Comparison of ENCODE assay signal across 10 cellular contexts in the genomic region with DNA sequence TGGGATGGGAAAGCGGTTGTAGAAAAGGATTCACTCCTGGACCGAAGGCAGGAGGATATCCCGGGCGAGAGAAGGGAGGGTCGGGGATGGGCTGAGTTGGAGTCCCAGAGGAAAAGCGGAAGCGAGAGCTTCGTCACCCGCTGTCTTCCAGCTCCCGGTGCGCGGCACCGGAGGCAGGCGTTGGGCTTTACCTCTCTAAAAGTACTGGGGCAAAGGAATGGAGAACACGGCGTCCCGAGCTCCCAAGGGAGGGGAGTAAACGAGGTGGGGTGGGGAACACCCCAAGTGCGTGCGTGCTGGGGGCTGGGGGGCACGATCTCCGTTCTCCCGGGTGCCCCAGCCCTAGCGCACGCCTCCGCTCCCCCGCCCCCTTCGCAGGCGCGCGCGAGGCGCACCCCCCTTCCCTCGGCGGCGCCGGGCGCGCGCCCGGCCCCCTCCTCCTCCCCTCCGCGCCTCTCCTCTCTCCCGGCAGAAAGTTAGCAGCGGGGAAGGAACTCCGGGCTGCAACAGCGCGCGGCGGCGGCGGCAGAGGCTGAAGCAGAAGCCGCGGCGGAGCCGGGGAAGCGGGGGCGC. TPM values are rescaled to one million over a fixed set of nuclear protein-coding genes. Genes with fewer than 3 reads are reported as not detected.
A peak's percentile ranks its signal among the peaks of the same experiment; 100 is the strongest.
DNase-seq lines count a peak whose midpoint lies in the region; ATAC-seq and TF ChIP-seq lines count a peak whose summit lies in the region.
"Had no signal": no experiment of that assay in that cellular context is flagged by ENCODE, and none has a peak within 500 bp of the region (broad histone marks: within the 10 kb centered on the region; RNA-seq: fewer than 3 reads in every experiment).

A gene (plus strand): TSS at position 441 of the 573 bp plus-strand sequence.

- peaks cover 61% of the 10 kb centered on the region for H3K27me3 ChIP-seq in iPS-20b (ENCODE audit: insufficient read depth, low read length)
- H3K27me3 ChIP-seq in colonic mucosa, result peaks cover 40% of the 10 kb centered on the region

- peaks cover 45% of the 10 kb centered on the region for H3K27me3 Mint-ChIP-seq in activated CD4-positive, alpha-beta memory T cell treated with anti-CD3 and anti-CD28 coated beads for 36 hours
- H3K27me3 Mint-ChIP-seq in activated CD4-positive, alpha-beta memory T cell treated with anti-CD3 and anti-CD28 coated beads, Interleukin-2, amount 10 ng/mL, durations not matched to agents 7 days and 5 days, result peaks cover 60% of the 10 kb centered on the region
- peaks cover 66% of the 10 kb centered on the region for H3K27me3 Mint-ChIP-seq in stimulated activated memory B cell treated with anti-CD40 and anti-IgM and Interleukin-4, amounts not matched to agents 10 μg/mL and 1 μg/mL and 100 μg/mL, for 72 hours

- TF ChIP-seq CTCF in colonic mucosa (IDR thresholded peaks at IDR 0.05), result no peak

- no peak for ATAC-seq in stimulated activated memory B cell treated with anti-CD40 and anti-IgM and Interleukin-4, amounts not matched to agents 10 μg/mL and 1 μg/mL and 100 μg/mL, for 72 hours
- ATAC-seq in HG02571 (IDR thresholded peaks at IDR 0.05; ENCODE audit: unreplicated experiment) (no peak), HG02938 (IDR thresholded peaks at IDR 0.05; ENCODE audit: unreplicated experiment) (no peak)

- peaks cover 13% of the 10 kb centered on the region for H3K4me1 Mint-ChIP-seq in activated CD4-positive, alpha-beta memory T cell treated with anti-CD3 and anti-CD28 coated beads for 36 hours (ENCODE audit: low read depth)
- H3K4me1 Mint-ChIP-seq in activated CD4-positive, alpha-beta memory T cell treated with anti-CD3 and anti-CD28 coated beads, Interleukin-2, amount 10 ng/mL, durations not matched to agents 7 days and 5 days, result peaks cover 1% of the 10 kb centered on the region
- peaks cover 7% of the 10 kb centered on the region for H3K4me1 Mint-ChIP-seq in stimulated activated memory B cell treated with anti-CD40 and anti-IgM and Interleukin-4, amounts not matched to agents 10 μg/mL and 1 μg/mL and 100 μg/mL, for 72 hours

- peak within 1 kb of the TSS; percentile 2 for H3K4me3 Mint-ChIP-seq in activated CD4-positive, alpha-beta memory T cell treated with anti-CD3 and anti-CD28 coated beads for 36 hours
- no peak within 1 kb of the TSS for H3K4me3 Mint-ChIP-seq in activated CD4-positive, alpha-beta memory T cell treated with anti-CD3 and anti-CD28 coated beads, Interleukin-2, amount 10 ng/mL, durations not matched to agents 7 days and 5 days
- peak within 1 kb of the TSS; percentile 42 for H3K4me3 Mint-ChIP-seq in stimulated activated memory B cell treated with anti-CD40 and anti-IgM and Interleukin-4, amounts not matched to agents 10 μg/mL and 1 μg/mL and 100 μg/mL, for 72 hours

- no peak for DNase-seq in activated CD4-positive, alpha-beta memory T cell treated with anti-CD3 and anti-CD28 coated beads for 36 hours
- no peak for DNase-seq in activated CD4-positive, alpha-beta memory T cell treated with anti-CD3 and anti-CD28 coated beads, Interleukin-2, amount 10 ng/mL, durations not matched to agents 7 days and 5 days
- DNase-seq in NCI-H69 (lab: John Stamatoyannopoulos, UW) (peak; percentile 51), colonic mucosa (no peak)
- DNase-seq: stimulated activated CD4-positive, alpha-beta T cell treated with anti-CD3 and anti-CD28 coated beads, Interleukin-1b, Interleukin-23, amount 100 ng/mL, for 48 hours had no signal

- H3K4me3 ChIP-seq in iPS-20b (ENCODE audit: low read length) (peak within 1 kb of the TSS; percentile 88), colonic mucosa (no peak within 1 kb of the TSS)

- H3K9ac ChIP-seq in iPS-20b (ENCODE audit: low read depth, low read length), result peak within 1 kb of the TSS; percentile 69; the same call in 1 of the 2 replicates
- H3K9ac ChIP-seq in colonic mucosa (ENCODE audit: low read depth in 2 of 2, low read length in 2 of 2), result no peak within 1 kb of the TSS

- POLR2A ChIA-PET in activated CD4-positive, alpha-beta memory T cell treated with anti-CD3 and anti-CD28 coated beads for 36 hours (lab: Charles Lee), result no interaction called here
- POLR2A ChIA-PET in activated CD4-positive, alpha-beta memory T cell treated with anti-CD3 and anti-CD28 coated beads, Interleukin-2, amount 10 ng/mL, durations not matched to agents 7 days and 5 days (lab: Charles Lee), result no interaction called here

- H3K9me3 Mint-ChIP-seq in activated CD4-positive, alpha-beta memory T cell treated with anti-CD3 and anti-CD28 coated beads for 36 hours, result no peaks in the 10 kb centered on the region
- H3K9me3 Mint-ChIP-seq in activated CD4-positive, alpha-beta memory T cell treated with anti-CD3 and anti-CD28 coated beads, Interleukin-2, amount 10 ng/mL, durations not matched to agents 7 days and 5 days, result no peaks in the 10 kb centered on the region
- no peaks in the 10 kb centered on the region for H3K9me3 Mint-ChIP-seq in stimulated activated memory B cell treated with anti-CD40 and anti-IgM and Interleukin-4, amounts not matched to agents 10 μg/mL and 1 μg/mL and 100 μg/mL, for 72 hours

- CTCF ChIA-PET in activated CD4-positive, alpha-beta memory T cell treated with anti-CD3 and anti-CD28 coated beads for 36 hours (lab: Charles Lee), result no interaction called here
- CTCF ChIA-PET in activated CD4-positive, alpha-beta memory T cell treated with anti-CD3 and anti-CD28 coated beads, Interleukin-2, amount 10 ng/mL, durations not matched to agents 7 days and 5 days (lab: Charles Lee), result no interaction called here

- intact Hi-C loops in activated CD4-positive, alpha-beta memory T cell treated with anti-CD3 and anti-CD28 coated beads for 36 hours (cut with micrococcal nuclease), result no loop called here
- intact Hi-C loops in colonic mucosa (cut with DNase I), result no loop called here

- H3K36me3 ChIP-seq in iPS-20b (ENCODE audit: insufficient read depth, low read depth, low read length), result no peaks in the 10 kb centered on the region
- no peaks in the 10 kb centered on the region for H3K36me3 ChIP-seq in colonic mucosa

- H3K9me3 ChIP-seq in iPS-20b (ENCODE audit: insufficient read depth, low read depth, low read length), result no peaks in the 10 kb centered on the region
- no peaks in the 10 kb centered on the region for H3K9me3 ChIP-seq in colonic mucosa

- no peaks in the 10 kb centered on the region for H3K36me3 Mint-ChIP-seq in activated CD4-positive, alpha-beta memory T cell treated with anti-CD3 and anti-CD28 coated beads for 36 hours
- no peaks in the 10 kb centered on the region for H3K36me3 Mint-ChIP-seq in activated CD4-positive, alpha-beta memory T cell treated with anti-CD3 and anti-CD28 coated beads, Interleukin-2, amount 10 ng/mL, durations not matched to agents 7 days and 5 days (ENCODE audit: low read depth)
- no peaks in the 10 kb centered on the region for H3K36me3 Mint-ChIP-seq in stimulated activated memory B cell treated with anti-CD40 and anti-IgM and Interleukin-4, amounts not matched to agents 10 μg/mL and 1 μg/mL and 100 μg/mL, for 72 hours

- H3K27ac ChIP-seq in iPS-20b (ENCODE audit: low read length) (no peak within 1 kb of the TSS), colonic mucosa (no peak within 1 kb of the TSS)

- H3K27ac Mint-ChIP-seq in activated CD4-positive, alpha-beta memory T cell treated with anti-CD3 and anti-CD28 coated beads for 36 hours, result no peak within 1 kb of the TSS
- no peak within 1 kb of the TSS for H3K27ac Mint-ChIP-seq in activated CD4-positive, alpha-beta memory T cell treated with anti-CD3 and anti-CD28 coated beads, Interleukin-2, amount 10 ng/mL, durations not matched to agents 7 days and 5 days
- no peak within 1 kb of the TSS for H3K27ac Mint-ChIP-seq in stimulated activated memory B cell treated with anti-CD40 and anti-IgM and Interleukin-4, amounts not matched to agents 10 μg/mL and 1 μg/mL and 100 μg/mL, for 72 hours

- peaks cover 13% of the 10 kb centered on the region for H3K4me1 ChIP-seq in iPS-20b (ENCODE audit: insufficient read depth, low read length)
- no peaks in the 10 kb centered on the region for H3K4me1 ChIP-seq in colonic mucosa

RNA-seq across cellular contexts. Expression of the gene that starts here (rescaled TPM):
- total RNA-seq in activated CD4-positive, alpha-beta memory T cell treated with anti-CD3 and anti-CD28 coated beads for 36 hours, result not detected
- not detected for total RNA-seq in activated CD4-positive, alpha-beta memory T cell treated with anti-CD3 and anti-CD28 coated beads, Interleukin-2, amount 10 ng/mL, durations not matched to agents 7 days and 5 days
- total RNA-seq in colonic mucosa, result not detected
- total RNA-seq: fibroblast of villous mesenchyme had no signal
